In genomic region chr12:90905691-90906370, GRCh38 we compare ENCODE assay signal across 1 cellular context.
TF ChIP-seq lines count a peak whose summit lies in the region.

No MANE protein-coding gene starts in this region.

TF ChIP-seq in endothelial cell of umbilical vein, 7 proteins besides CTCF, POLR2A, EP300 and RAD21:
- TF ChIP-seq MAX (IDR thresholded peaks at IDR 0.05; ENCODE audit: insufficient read depth, insufficient read length) = no peak
- peak; percentile 37 for TF ChIP-seq FOS (IDR thresholded peaks at IDR 0.05; ENCODE audit: borderline replicate concordance, insufficient read depth, low read length)
- TF ChIP-seq GATA2 (IDR thresholded peaks at IDR 0.05; ENCODE audit: insufficient read depth, insufficient read length, low read depth, low read length) = peak; percentile 65
